13 cellular contexts compared by ENCODE assay signal in the genomic region with DNA sequence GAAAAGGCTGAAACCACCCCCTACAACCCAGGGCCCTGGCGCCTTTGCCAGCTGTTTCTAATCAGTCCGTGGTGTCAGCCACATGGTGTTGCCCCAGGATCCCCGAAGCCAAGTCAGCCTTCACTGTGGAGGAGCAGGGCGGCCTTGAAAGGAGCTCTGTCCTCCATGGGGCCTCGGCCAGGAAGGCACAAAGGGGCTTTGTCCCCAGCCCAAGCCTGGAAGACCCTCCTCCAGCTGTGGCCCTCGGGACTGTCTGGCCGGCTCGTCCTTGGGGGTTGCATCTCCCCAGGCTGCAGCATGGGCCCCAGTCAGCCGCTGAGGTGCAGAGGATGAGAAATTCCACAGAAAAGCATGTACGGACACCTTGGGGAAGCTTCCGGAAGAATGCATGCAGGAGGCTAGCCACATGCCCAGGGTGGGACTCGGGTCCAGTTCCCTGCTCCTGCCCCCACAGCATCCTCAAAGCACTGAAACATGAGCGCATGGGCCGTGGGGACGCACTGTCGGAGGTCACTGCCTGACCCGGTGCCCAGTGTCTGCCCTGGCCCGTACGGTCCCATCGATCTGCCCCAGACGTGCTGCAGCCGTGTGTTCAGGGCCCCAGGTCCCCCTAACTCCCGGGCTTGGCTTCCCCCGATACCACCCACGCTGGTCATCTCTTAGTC. TPM values are rescaled to one million over a fixed set of nuclear protein-coding genes. Genes with fewer than 3 reads are reported as not detected.
DNase-seq lines count a peak whose midpoint lies in the region; ATAC-seq, FAIRE-seq and TF ChIP-seq lines count a peak whose summit lies in the region.
"Had no signal": no experiment of that assay in that cellular context is flagged by ENCODE, and none has a peak within 500 bp of the region (broad histone marks: within the 10 kb centered on the region; RNA-seq: fewer than 3 reads in every experiment).

No MANE protein-coding gene starts in this region.

- H3K4me2 ChIP-seq in astrocyte (ENCODE audit: low read length): no peak overlapping the region

- peaks cover 1% of the 10 kb centered on the region for H3K36me3 Mint-ChIP-seq in astrocyte (ENCODE audit: low read depth, unreplicated experiment)

- H4K20me1 ChIP-seq in astrocyte (ENCODE audit: insufficient read depth, low read length): no peaks in the 10 kb centered on the region

- peak overlapping the region; percentile 14 for H3K27ac Mint-ChIP-seq in astrocyte (ENCODE audit: unreplicated experiment)

- no peak overlapping the region for H3K27ac ChIP-seq in astrocyte (ENCODE audit: low read depth, low read length)
- no peak overlapping the region for H3K27ac ChIP-seq in left lung
- peak overlapping the region; percentile 96 to 99 for H3K27ac ChIP-seq in tibial artery
- H3K27ac ChIP-seq: parathyroid adenoma had no signal

- H3K36me3 ChIP-seq in astrocyte (ENCODE audit: insufficient read depth, low read length) (no peaks in the 10 kb centered on the region), left lung (no peaks in the 10 kb centered on the region), tibial artery (no peaks in the 10 kb centered on the region)

- no peaks in the 10 kb centered on the region for H3K9me3 ChIP-seq in astrocyte (ENCODE audit: insufficient read depth, low read depth, low read length)
- no peaks in the 10 kb centered on the region for H3K9me3 ChIP-seq in left lung
- H3K9me3 ChIP-seq in tibial artery: no peaks in the 10 kb centered on the region

- peaks cover 17% of the 10 kb centered on the region for H3K4me1 Mint-ChIP-seq in astrocyte (ENCODE audit: low read depth, unreplicated experiment)

- FAIRE-seq in astrocyte (lab: Jason Lieb, UNC): no peak
- FAIRE-seq: A204.1 had no signal

- DNase-seq in NCI-H2171 treated with DMSO at 0.1 percent for 48 hours (lab: John Stamatoyannopoulos, UW): peak; percentile 15
- no peak for DNase-seq in NCI-H2171 (lab: John Stamatoyannopoulos, UW)
- no peak for DNase-seq in astrocyte (ENCODE audit: low read depth)
- DNase-seq in left lung: peak; percentile 22 to 63
- DNase-seq in tibial artery: peak in 1 of 2 donors; percentile 62
- no peak for DNase-seq in CD1c-positive myeloid dendritic cell (ENCODE audit: extremely low spot score)
- DNase-seq in kidney tubule cell (ENCODE audit: low spot score): no peak
- DNase-seq: GF-D8, NCI-H510A had no signal

- TF ChIP-seq CTCF in astrocyte (IDR thresholded peaks at IDR 0.05; ENCODE audit: insufficient read depth, low read depth, low read length): no peak
- TF ChIP-seq CTCF in left lung (IDR thresholded peaks at IDR 0.05): no peak
- no peak for TF ChIP-seq CTCF in tibial artery (IDR thresholded peaks at IDR 0.05)

- H2AFZ ChIP-seq in astrocyte (ENCODE audit: low read depth, low read length): no peak overlapping the region
- H2AFZ ChIP-seq: parathyroid adenoma had no signal

- H3K79me2 ChIP-seq in astrocyte (ENCODE audit: insufficient read depth, low read length): no peaks in the 10 kb centered on the region
- H3K79me2 ChIP-seq: parathyroid adenoma had no signal

- peaks cover 32% of the 10 kb centered on the region for H3K4me1 ChIP-seq in astrocyte (ENCODE audit: insufficient read depth, low read length)
- peaks cover 13 to 14% of the 10 kb centered on the region in 2 donors for H3K4me1 ChIP-seq in left lung
- H3K4me1 ChIP-seq in tibial artery: peaks cover 0 to 69% (median 49%) of the 10 kb centered on the region in 4 donors
- H3K4me1 ChIP-seq: parathyroid adenoma had no signal

- H3K27me3 ChIP-seq in astrocyte (ENCODE audit: insufficient read depth, low read length) (no peaks in the 10 kb centered on the region), left lung (peaks cover 0 to 8% of the 10 kb centered on the region in 2 donors), tibial artery (no peaks in the 10 kb centered on the region)

- ATAC-seq in left lung: no peak
- no peak for ATAC-seq in HG03571 (IDR thresholded peaks at IDR 0.05; ENCODE audit: unreplicated experiment)
- ATAC-seq: HCT116 had no signal

- intact Hi-C loops in left lung (cut with DNase I) (no loop called here), tibial artery (cut with DNase I; ENCODE audit: low total_unique reads) (no loop called here)

- H3K4me3 ChIP-seq in astrocyte (ENCODE audit: insufficient read depth, low read depth, low read length) (no peak overlapping the region), left lung (no peak overlapping the region), tibial artery (no peak overlapping the region)

- no peaks in the 10 kb centered on the region for H3K27me3 Mint-ChIP-seq in astrocyte (ENCODE audit: low read depth, unreplicated experiment)

- H3K9me3 Mint-ChIP-seq in astrocyte (ENCODE audit: unreplicated experiment): no peaks in the 10 kb centered on the region

- H3K4me3 Mint-ChIP-seq in astrocyte (ENCODE audit: unreplicated experiment): no peak overlapping the region

- H3K9ac ChIP-seq in astrocyte (ENCODE audit: low read length): no peak overlapping the region
- H3K9ac ChIP-seq: parathyroid adenoma had no signal

RNA-seq across cellular contexts. Expression of a gene that starts 38.6 kb away (rescaled TPM):
- total RNA-seq in astrocyte (109 and 119 TPM in 2 replicates), left lung (10 to 100 TPM; 31.6 to 35.1 TPM)

Comparison
In these comparisons a context has a peak if more than half of its experiments do, and no peak if none do; other contexts are left out.
1. DNase-seq: peak in NCI-H2171 treated with DMSO at 0.1 percent for 48 hours (single experiment) and left lung (2 of 2); none in NCI-H2171 (single experiment), astrocyte (single experiment), CD1c-positive myeloid dendritic cell (single experiment) and kidney tubule cell (single experiment).
2. H3K27ac ChIP-seq: peak in tibial artery (2 of 2); none in astrocyte (single experiment) and left lung (0 of 2).